In genomic region chr9:125648294-125648693, GRCh38 we compare ENCODE assay signal across 18 cellular contexts. TPM values are rescaled to one million over a fixed set of nuclear protein-coding genes. Genes with fewer than 3 reads are reported as not detected.
DNase-seq lines count a peak whose midpoint lies in the region; ATAC-seq and TF ChIP-seq lines count a peak whose summit lies in the region.
"Had no signal": no experiment of that assay in that cellular context is flagged by ENCODE, and none has a peak within 500 bp of the region (broad histone marks: within the 10 kb centered on the region; RNA-seq: fewer than 3 reads in every experiment).

No MANE protein-coding gene starts in this region.

- no peaks in the 10 kb centered on the region for H3K9me2 ChIP-seq in GM23338 (ENCODE audit: insufficient read depth)
- no peaks in the 10 kb centered on the region for H3K9me2 ChIP-seq in hepatocyte (replicated peaks; ENCODE audit: insufficient read depth)

- H4K20me1 ChIP-seq in BLaER1 (no peaks in the 10 kb centered on the region), GM23338 (replicated peaks; ENCODE audit: insufficient read depth) (no peaks in the 10 kb centered on the region), hepatocyte (ENCODE audit: insufficient read depth, poor library complexity, severe bottlenecking) (no peaks in the 10 kb centered on the region)

- ATAC-seq in GM23338 (no peak), memory B cell (ENCODE audit: low read depth) (no peak)
- no peak for ATAC-seq in activated CD4-positive, CD25-positive, alpha-beta regulatory T cell treated with anti-CD3 and anti-CD28 coated beads, Interleukin-2, amount 50 U/mL, for 24 hours
- ATAC-seq: activated CD8-positive, alpha-beta T cell treated with anti-CD3 and anti-CD28 coated beads for 36 hours; left colon had no signal

- H3K27me3 ChIP-seq in BLaER1 = no peaks in the 10 kb centered on the region
- no peaks in the 10 kb centered on the region for H3K27me3 ChIP-seq in GM23338 (ENCODE audit: insufficient read depth)
- H3K27me3 ChIP-seq in hepatocyte = no peaks in the 10 kb centered on the region
- H3K27me3 ChIP-seq: testis had no signal

- H3F3A ChIP-seq in GM23338 (replicated peaks; ENCODE audit: low read depth) = 0 out of 2 replicates have a peak, but pooled peaks cover under 1% of the 10 kb centered on the region

- H3K36me3 Mint-ChIP-seq in GM23338 (ENCODE audit: low read depth) (no peaks in the 10 kb centered on the region), memory B cell (peaks cover 6% of the 10 kb centered on the region)
- peaks cover 25% of the 10 kb centered on the region for H3K36me3 Mint-ChIP-seq in activated naive CD8-positive, alpha-beta T cell

- peaks cover 84% of the 10 kb centered on the region for H3K79me2 ChIP-seq in GM23338 (replicated peaks; ENCODE audit: insufficient read depth)
- peaks cover 28% of the 10 kb centered on the region for H3K79me2 ChIP-seq in hepatocyte

- H3K36me3 ChIP-seq in BLaER1 (peaks cover 9% of the 10 kb centered on the region), GM23338 (ENCODE audit: insufficient read depth) (no peaks in the 10 kb centered on the region), hepatocyte (replicated peaks; ENCODE audit: insufficient read depth, low read depth) (no peaks in the 10 kb centered on the region)
- H3K36me3 ChIP-seq: WERI-Rb-1 had no signal

- no peak for DNase-seq in GM23338 (ENCODE audit: low spot score)
- no peak for DNase-seq in memory B cell (ENCODE audit: low spot score in 2 of 2)
- DNase-seq in cerebellar cortex (ENCODE audit: low spot score) = no peak
- no peak for DNase-seq in hepatocyte (ENCODE audit: low spot score)
- DNase-seq in NCI-H510A treated with DMSO at 0.1 percent for 48 hours (lab: John Stamatoyannopoulos, UW) = no peak
- DNase-seq: activated CD8-positive, alpha-beta T cell treated with anti-CD3 and anti-CD28 coated beads for 36 hours; COR-L47; left colon; NCI-H1417 treated with DMSO at 0.1 percent for 48 hours; nucleus accumbens; SHP77 treated with DMSO at 0.1 percent for 48 hours; stimulated activated CD4-positive, alpha-beta T cell treated with anti-CD3 and anti-CD28 coated beads, Interleukin-12 subunit alpha, Interleukin-12 subunit beta, amount 100 ng/mL, for 4 hours; testis; WERI-Rb-1 had no signal

- peak overlapping the region; percentile 44 for H3K27ac Mint-ChIP-seq in GM23338
- H3K27ac Mint-ChIP-seq in activated naive CD8-positive, alpha-beta T cell = peak overlapping the region; percentile 51
- peak overlapping the region; percentile 94 for H3K27ac Mint-ChIP-seq in memory B cell
- H3K27ac Mint-ChIP-seq: T-helper 1 cell treated with Interleukin-12 subunit alpha and Interleukin-12 subunit beta and Interleukin-4 antibody, amounts not matched to agents 30 μg/mL and 1 μg/mL, for 36 hours had no signal

- H3K9me3 Mint-ChIP-seq in GM23338 = no peaks in the 10 kb centered on the region
- H3K9me3 Mint-ChIP-seq in activated naive CD8-positive, alpha-beta T cell (ENCODE audit: low read depth) = no peaks in the 10 kb centered on the region
- H3K9me3 Mint-ChIP-seq in memory B cell = no peaks in the 10 kb centered on the region
- H3K9me3 Mint-ChIP-seq: activated CD8-positive, alpha-beta T cell treated with anti-CD3 and anti-CD28 coated beads for 36 hours; T-helper 1 cell treated with Interleukin-12 subunit alpha and Interleukin-12 subunit beta and Interleukin-4 antibody, amounts not matched to agents 30 μg/mL and 1 μg/mL, for 36 hours had no signal

- H3K27me3 Mint-ChIP-seq in GM23338 (ENCODE audit: insufficient read depth, low read depth, poor library complexity) = peaks cover 9% of the 10 kb centered on the region
- H3K27me3 Mint-ChIP-seq in activated naive CD8-positive, alpha-beta T cell = no peaks in the 10 kb centered on the region
- no peaks in the 10 kb centered on the region for H3K27me3 Mint-ChIP-seq in memory B cell
- H3K27me3 Mint-ChIP-seq: activated CD8-positive, alpha-beta T cell treated with anti-CD3 and anti-CD28 coated beads for 36 hours had no signal

- H3K4me1 ChIP-seq in BLaER1 (peaks cover 76% of the 10 kb centered on the region), GM23338 (ENCODE audit: insufficient read depth) (peaks cover 75% of the 10 kb centered on the region), hepatocyte (ENCODE audit: insufficient read depth) (peaks cover 4% of the 10 kb centered on the region)

- H3K9me3 ChIP-seq in BLaER1 (no peaks in the 10 kb centered on the region), hepatocyte (ENCODE audit: low read depth) (no peaks in the 10 kb centered on the region)
- H3K9me3 ChIP-seq: testis had no signal

- H3K27ac ChIP-seq in BLaER1 = peak overlapping the region; percentile 77
- H3K27ac ChIP-seq in GM23338 (ENCODE audit: low read depth) = peak overlapping the region; percentile 41
- H3K27ac ChIP-seq in hepatocyte = no peak overlapping the region
- H3K27ac ChIP-seq: testis, WERI-Rb-1 had no signal

- H3K9ac ChIP-seq in BLaER1 = peak overlapping the region; percentile 44; the same call in 1 of the 2 replicates

- H3K4me3 ChIP-seq in BLaER1 (no peak overlapping the region), GM23338 (no peak overlapping the region), hepatocyte (no peak overlapping the region)
- H3K4me3 ChIP-seq: testis had no signal

- H3K4me2 ChIP-seq in BLaER1 (peak overlapping the region; percentile 88), GM23338 (no peak overlapping the region), hepatocyte (no peak overlapping the region)

- H2AFZ ChIP-seq in GM23338 (no peak overlapping the region), hepatocyte (no peak overlapping the region)

- H3K4me1 Mint-ChIP-seq in GM23338 = peaks cover 76% of the 10 kb centered on the region
- H3K4me1 Mint-ChIP-seq in activated naive CD8-positive, alpha-beta T cell (ENCODE audit: low read depth) = peaks cover 92% of the 10 kb centered on the region
- H3K4me1 Mint-ChIP-seq in memory B cell = peaks cover 45% of the 10 kb centered on the region

- no peak for TF ChIP-seq CTCF in GM23338 (conservative IDR thresholded peaks at IDR 0.05; ENCODE audit: low read depth in 2 of 2)
- TF ChIP-seq CTCF in hepatocyte (IDR thresholded peaks at IDR 0.05; ENCODE audit: poor library complexity) = no peak

- no peak overlapping the region for H3K4me3 Mint-ChIP-seq in GM23338
- peak overlapping the region; percentile 54 for H3K4me3 Mint-ChIP-seq in activated naive CD8-positive, alpha-beta T cell
- no peak overlapping the region for H3K4me3 Mint-ChIP-seq in memory B cell
- H3K4me3 Mint-ChIP-seq: activated CD8-positive, alpha-beta T cell treated with anti-CD3 and anti-CD28 coated beads for 36 hours; T-helper 1 cell treated with Interleukin-12 subunit alpha and Interleukin-12 subunit beta and Interleukin-4 antibody, amounts not matched to agents 30 μg/mL and 1 μg/mL, for 36 hours had no signal

- WGBS in hepatocyte (ENCODE audit: low lambda C conversion rate, missing lambda C conversion rate) = 60% methylated on average over 1 of the region's 1 CpG

TF ChIP-seq in GM23338, 12 proteins besides CTCF, POLR2A, EP300 and RAD21 (continues in another document):
- TF ChIP-seq EZH2 (IDR thresholded peaks at IDR 0.05; ENCODE audit: low read depth, unreplicated experiment) (no peak), ZNF331 (CRISPR knock-in tag; IDR thresholded peaks at IDR 0.05; ENCODE audit: low read depth) (no peak), ETS1 (IDR thresholded peaks at IDR 0.05) (no peak), EZH2phosphoT487 (IDR thresholded peaks at IDR 0.05; ENCODE audit: unreplicated experiment) (no peak), REST (IDR thresholded peaks at IDR 0.05; ENCODE audit: unreplicated experiment) (no peak), NANOG (IDR thresholded peaks at IDR 0.05; ENCODE audit: borderline replicate concordance) (no peak), STAT1 (IDR thresholded peaks at IDR 0.05; ENCODE audit: unreplicated experiment) (no peak), JUNB (IDR thresholded peaks at IDR 0.05; ENCODE audit: unreplicated experiment) (no peak), POLR2AphosphoS5 (IDR thresholded peaks at IDR 0.05; ENCODE audit: low read depth) (no peak), CREB1 (CRISPR knock-in tag; IDR thresholded peaks at IDR 0.05; ENCODE audit: low read depth) (no peak)

RNA-seq across cellular contexts. Expression of gene MAPKAP1, which starts 58.7 kb away (rescaled TPM):
- total RNA-seq in GM23338 (2014; rRNA removed; shearing (Covaris generic)) = 95.4 and 98.5 TPM in 2 replicates
- polyA plus RNA-seq in GM23338 (2016; fragmentation: Nextera tagmentation; extraction: Ambion mirVana) (57.5 and 68.4 TPM in 2 replicates), hepatocyte (79.4 and 81.1 TPM in 2 replicates)
- total RNA-seq in hepatocyte = 74.5 and 80.4 TPM in 2 replicates

Comparison
In these comparisons a context has a peak if more than half of its experiments do, and no peak if none do; other contexts are left out.
1. H3K27ac Mint-ChIP-seq: peak in every context shown above with its lines; median percentile 94 in memory B cell; 51 in activated naive CD8-positive, alpha-beta T cell; 44 in GM23338.